Comparison of ENCODE assay signal across 22 cellular contexts in genomic region chr11:92423133-92423532, GRCh38.
DNase-seq lines count a peak whose midpoint lies in the region; ATAC-seq and TF ChIP-seq lines count a peak whose summit lies in the region.
"Had no signal": no experiment of that assay in that cellular context is flagged by ENCODE, and none has a peak within 500 bp of the region (broad histone marks: within the 10 kb centered on the region; RNA-seq: fewer than 3 reads in every experiment).

No MANE protein-coding gene starts in this region.

- intact Hi-C loops in left colon (cut with DNase I, micrococcal nuclease), result no loop called here

- CTCF ChIA-PET in SK-N-SH (lab: Yijun Ruan, JAX), result interaction anchor here (1.0 kb wide), 1 partner anchor 14 kb away, joined by 3 read pairs; no protein-coding TSS in a partner anchor

- no peak overlapping the region for H2AFZ ChIP-seq in SK-N-SH (ENCODE audit: low read depth)

- ATAC-seq in SK-N-SH treated with all-trans-retinoic acid at 6 μM for 48 hours (no peak), left colon (peak; percentile 63), HG02938 (IDR thresholded peaks at IDR 0.05; ENCODE audit: unreplicated experiment) (no peak)
- ATAC-seq: Panc1 had no signal

- TF ChIP-seq CTCF in SK-N-SH (IDR thresholded peaks at IDR 0.05), result no peak
- no peak for TF ChIP-seq CTCF in brain microvascular endothelial cell (IDR thresholded peaks at IDR 0.05; ENCODE audit: low read depth, low read length, missing control alignments)

- H3K27me3 ChIP-seq in SK-N-SH (ENCODE audit: insufficient read depth) (no peaks in the 10 kb centered on the region), brain microvascular endothelial cell (replicated peaks) (no peaks in the 10 kb centered on the region)

- no peak for TF ChIP-seq RAD21 in SK-N-SH (IDR thresholded peaks at IDR 0.05; ENCODE audit: low read length)

- H3K79me2 ChIP-seq in SK-N-SH (ENCODE audit: insufficient read depth), result 0 out of 2 replicates have a peak, but pooled peaks cover 4% of the 10 kb centered on the region

- in situ Hi-C loops in brain microvascular endothelial cell (cut with HindIII; ENCODE audit: low pct_ligation_motif_present, low sequenced_read_pairs), result no loop called here

- no peak overlapping the region for H3K9ac ChIP-seq in SK-N-SH

- no peaks in the 10 kb centered on the region; the same call in 1 of the 2 replicates for H3K9me3 ChIP-seq in SK-N-SH

- no peaks in the 10 kb centered on the region for H4K20me1 ChIP-seq in SK-N-SH (ENCODE audit: insufficient read depth)

- POLR2A ChIA-PET in SK-N-SH (lab: Yijun Ruan, JAX), result no interaction called here

- H3K36me3 ChIP-seq in SK-N-SH (replicated peaks in 1 of 2; ENCODE audit: control insufficient read depth in 1 of 2, insufficient read depth in 2 of 2, low read length in 1 of 2) (no peaks in the 10 kb centered on the region), brain microvascular endothelial cell (replicated peaks) (no peaks in the 10 kb centered on the region)

- H3K9me2 ChIP-seq in SK-N-SH, result no peaks in the 10 kb centered on the region

- H3K27ac ChIP-seq in SK-N-SH (ENCODE audit: low read depth in 2 of 2, low read length in 1 of 2), result no peak overlapping the region
- no peak overlapping the region for H3K27ac ChIP-seq in brain microvascular endothelial cell
- H3K27ac ChIP-seq: 22Rv1, RWPE1 had no signal

- peaks cover 7% of the 10 kb centered on the region for H3F3A ChIP-seq in SK-N-SH (replicated peaks; ENCODE audit: insufficient read depth)

- TF ChIP-seq EP300 in SK-N-SH (IDR thresholded peaks at IDR 0.05; ENCODE audit: borderline replicate concordance in 1 of 2, low read depth in 1 of 2, low read length in 1 of 2), result no peak

- H3K4me3 ChIP-seq in SK-N-SH (ENCODE audit: low read depth in 2 of 2, low read length in 1 of 2) (no peak overlapping the region), brain microvascular endothelial cell (ENCODE audit: low read depth, low read length) (no peak overlapping the region)

- no peaks in the 10 kb centered on the region for H3K4me1 ChIP-seq in SK-N-SH (ENCODE audit: control insufficient read depth in 1 of 2, insufficient read depth in 2 of 2, low read depth in 1 of 2, low read length in 1 of 2)

- H3K4me2 ChIP-seq in SK-N-SH, result no peak overlapping the region

- DNase-seq in SK-N-SH (no peak), brain microvascular endothelial cell (peak; percentile 25), left colon (no peak), stromal cell of bone marrow (ENCODE audit: low read depth) (peak; percentile 58), T-helper 2 cell (no peak), NCI-H1436 (lab: John Stamatoyannopoulos, UW) (no peak)
- DNase-seq: GDM1, H7, Karpas-422, NCI-H1092 treated with DMSO at 0.1 percent for 48 hours, NCI-H146, NCI-H2029, NCI-H2171, NCI-H226, NCI-H510A, NCI-H69, SHP77 had no signal

- WGBS in SK-N-SH (ENCODE audit: low lambda C conversion rate), result 72% methylated on average over 4 of the region's 4 CpGs

TF ChIP-seq in SK-N-SH treated with all-trans-retinoic acid at 6 μM for 48 hours, 23 proteins besides CTCF, POLR2A, EP300 and RAD21:
- no peak for TF ChIP-seq OSR1 (CRISPR knock-in tag; IDR thresholded peaks at IDR 0.05)
- TF ChIP-seq TOX (CRISPR knock-in tag; IDR thresholded peaks at IDR 0.05; ENCODE audit: borderline replicate concordance), result peak; percentile 76; the same call in 1 of the 2 replicates

TF ChIP-seq in SK-N-SH, 30 proteins besides CTCF, POLR2A, EP300 and RAD21:
- TF ChIP-seq RCOR1 (IDR thresholded peaks at IDR 0.05; ENCODE audit: low read length) (no peak), RFX5 (IDR thresholded peaks at IDR 0.05; ENCODE audit: low read length) (no peak), FOXJ3 (CRISPR knock-in tag; IDR thresholded peaks at IDR 0.05) (no peak), SMC3 (IDR thresholded peaks at IDR 0.05; ENCODE audit: low read depth, low read length) (no peak), USF2 (IDR thresholded peaks at IDR 0.05; ENCODE audit: borderline replicate concordance, low read depth, low read length) (no peak), YY1 (IDR thresholded peaks at IDR 0.05; ENCODE audit: low read depth) (no peak), RXRA (IDR thresholded peaks at IDR 0.05; ENCODE audit: borderline replicate concordance, low read depth) (no peak), FOSL2 (IDR thresholded peaks at IDR 0.05; ENCODE audit: borderline replicate concordance, low read depth) (no peak), NRF1 (IDR thresholded peaks at IDR 0.05; ENCODE audit: low read depth, low read length) (no peak), JUND (IDR thresholded peaks at IDR 0.05) (no peak), MAX (IDR thresholded peaks at IDR 0.05; ENCODE audit: low read depth) (no peak), PBX3 (IDR thresholded peaks at IDR 0.05) (no peak), MXI1 (IDR thresholded peaks at IDR 0.05; ENCODE audit: low read depth, low read length) (no peak), GATA2 (CRISPR knock-in tag; IDR thresholded peaks at IDR 0.05) (no peak), ELF1 (IDR thresholded peaks at IDR 0.05) (no peak), CHD2 (IDR thresholded peaks at IDR 0.05; ENCODE audit: low read length, partially characterized antibody) (no peak)

Comparison
In these comparisons a context has a peak if more than half of its experiments do, and no peak if none do; other contexts are left out.
1. DNase-seq: peak in brain microvascular endothelial cell (single experiment) and stromal cell of bone marrow (single experiment); none in SK-N-SH (single experiment), left colon (0 of 2), T-helper 2 cell (0 of 5) and NCI-H1436 (single experiment).